18 cellular contexts compared by ENCODE assay signal in the genomic region with DNA sequence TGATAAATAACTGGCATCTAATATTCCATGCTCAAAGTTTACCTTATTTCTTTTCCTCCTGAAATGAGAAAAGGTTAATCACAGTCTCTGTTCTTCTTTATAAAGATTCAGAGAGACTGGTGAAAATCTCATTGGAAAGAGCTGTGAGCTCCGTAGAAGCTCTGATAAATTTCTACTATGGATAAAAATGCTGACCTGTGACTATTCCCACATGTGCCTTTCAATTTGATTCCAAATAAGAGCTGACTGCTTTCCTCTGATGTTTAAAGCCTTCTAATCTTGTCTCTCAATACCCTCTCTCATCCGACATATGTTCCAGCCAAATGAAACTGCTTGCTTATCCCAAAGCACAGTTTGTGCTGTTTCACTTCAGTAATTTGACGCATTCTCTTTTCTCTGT.
A peak's percentile ranks its signal among the peaks of the same experiment; 100 is the strongest.
DNase-seq lines count a peak whose midpoint lies in the region; ATAC-seq, FAIRE-seq and TF ChIP-seq lines count a peak whose summit lies in the region.
"Had no signal": no experiment of that assay in that cellular context is flagged by ENCODE, and none has a peak within 500 bp of the region (broad histone marks: within the 10 kb centered on the region; RNA-seq: fewer than 3 reads in every experiment).

No MANE protein-coding gene starts in this region.

- TF ChIP-seq CTCF in hepatocyte (IDR thresholded peaks at IDR 0.05; ENCODE audit: poor library complexity): no peak

- peak; percentile 33 for ATAC-seq in left ventricle myocardium superior

- H3K4me3 ChIP-seq in hepatocyte: no peak overlapping the region
- H3K4me3 ChIP-seq in effector memory CD4-positive, alpha-beta T cell (ENCODE audit: insufficient read depth, low read depth, low read length, poor library complexity, severe bottlenecking): no peak overlapping the region

- H3K36me3 ChIP-seq in hepatocyte (replicated peaks; ENCODE audit: insufficient read depth, low read depth): no peaks in the 10 kb centered on the region
- no peaks in the 10 kb centered on the region for H3K36me3 ChIP-seq in effector memory CD4-positive, alpha-beta T cell (ENCODE audit: control insufficient read depth, insufficient read depth, low read length)

- no peaks in the 10 kb centered on the region for H4K20me1 ChIP-seq in hepatocyte (ENCODE audit: insufficient read depth, poor library complexity, severe bottlenecking)

- peak overlapping the region; percentile 13 for H3K27ac ChIP-seq in hepatocyte
- H3K27ac ChIP-seq in effector memory CD4-positive, alpha-beta T cell (ENCODE audit: insufficient read depth, low read length, poor library complexity, severe bottlenecking): no peak overlapping the region

- H2AFZ ChIP-seq in hepatocyte: no peak overlapping the region

- no peak for FAIRE-seq in GM19239 (lab: Jason Lieb, UNC)
- FAIRE-seq: G401.6, GM12891 had no signal

- no peaks in the 10 kb centered on the region for H3K9me2 ChIP-seq in hepatocyte (replicated peaks; ENCODE audit: insufficient read depth)

- no peaks in the 10 kb centered on the region for H3K9me3 ChIP-seq in hepatocyte (ENCODE audit: low read depth)
- no peaks in the 10 kb centered on the region for H3K9me3 ChIP-seq in effector memory CD4-positive, alpha-beta T cell (ENCODE audit: control insufficient read depth, low read length)

- peaks cover 7% of the 10 kb centered on the region for H3K4me1 ChIP-seq in hepatocyte (ENCODE audit: insufficient read depth)
- H3K4me1 ChIP-seq in effector memory CD4-positive, alpha-beta T cell (ENCODE audit: control insufficient read depth, insufficient read depth, low read length, poor library complexity, severe bottlenecking): no peaks in the 10 kb centered on the region

- 46% methylated on average over 3 of the region's 3 CpGs for WGBS in hepatocyte (ENCODE audit: low lambda C conversion rate, missing lambda C conversion rate)

- no peaks in the 10 kb centered on the region for H3K79me2 ChIP-seq in hepatocyte

- intact Hi-C loops in left ventricle myocardium superior (cut with micrococcal nuclease): no loop called here
- intact Hi-C loops in cardiac septum (cut with DNase I): no loop called here

- H3K27me3 ChIP-seq in hepatocyte: no peaks in the 10 kb centered on the region
- peaks cover 3% of the 10 kb centered on the region for H3K27me3 ChIP-seq in effector memory CD4-positive, alpha-beta T cell (replicated peaks; ENCODE audit: control insufficient read depth, insufficient read depth, low read length, poor library complexity, severe bottlenecking)

- H3K4me2 ChIP-seq in hepatocyte: peak overlapping the region; percentile 19

- no peak for DNase-seq in left ventricle myocardium superior
- DNase-seq in cardiac septum (ENCODE audit: low spot score): no peak
- peak; percentile 74 for DNase-seq in NCI-H82 (lab: John Stamatoyannopoulos, UW)
- no peak for DNase-seq in hepatocyte (ENCODE audit: low spot score)
- DNase-seq in effector memory CD4-positive, alpha-beta T cell: no peak
- DNase-seq in GM19239 (ENCODE audit: insufficient read length, low spot score): no peak
- DNase-seq in T-helper 1 cell: no peak
- DNase-seq: 8988T; ACHN; C1 segment of cervical spinal cord; Calu3; CD4-positive, alpha-beta T cell; DMS79 treated with DMSO at 0.1 percent for 48 hours; EL; GOT3; H9 had no signal
